Comparison of ENCODE assay signal across 7 cellular contexts in genomic region chr4:107721436-107722090, GRCh38. TPM values are rescaled to one million over a fixed set of nuclear protein-coding genes. Genes with fewer than 3 reads are reported as not detected.
DNase-seq lines count a peak whose midpoint lies in the region; ATAC-seq and TF ChIP-seq lines count a peak whose summit lies in the region.

No MANE protein-coding gene starts in this region.

- H3K36me3 ChIP-seq in fibroblast of lung (ENCODE audit: control insufficient read depth, insufficient read depth, low read length) (no peaks in the 10 kb centered on the region), spleen (no peaks in the 10 kb centered on the region)

- WGBS in spleen, 5 donors: 36 to 43% (median 38%) methylated on average over 9 of the region's 9 CpGs

- peak overlapping the region; percentile 49 for H3K4me2 ChIP-seq in fibroblast of lung (ENCODE audit: extremely low read depth, insufficient read depth, low read length)

- no peaks in the 10 kb centered on the region for H4K20me1 ChIP-seq in fibroblast of lung (ENCODE audit: control insufficient read depth, extremely low read depth, insufficient read depth, low read length)

- TF ChIP-seq POLR2A in spleen (IDR thresholded peaks at IDR 0.05): no peak

- DNase-seq in NCI-H1092 treated with DMSO at 0.1 percent for 48 hours (lab: John Stamatoyannopoulos, UW): peak; percentile 70
- DNase-seq in activated CD8-positive, alpha-beta memory T cell treated with anti-CD3 and anti-CD28 coated beads, Interleukin-2, amount 50 U/mL, for 4 hours: peak; percentile 67
- DNase-seq in fibroblast of lung (ENCODE audit: low read depth in 2 of 2): no peak
- DNase-seq in spleen: peak; percentile 90
- DNase-seq in NOMO-1 treated with DMSO at 0.1 percent for 48 hours (lab: John Stamatoyannopoulos, UW; ENCODE audit: unreplicated experiment): no peak
- DNase-seq in mucosa of gallbladder (ENCODE audit: low spot score): no peak
- no peak for DNase-seq in omental fat pad (ENCODE audit: low spot score)

- intact Hi-C loops in spleen (cut with DNase I; ENCODE audit: low total_unique reads): no loop called here

- ATAC-seq in omental fat pad (ENCODE audit: low FRiP score): no peak

- H3K9me3 ChIP-seq in fibroblast of lung (ENCODE audit: control insufficient read depth, insufficient read depth, low read depth, low read length) (no peaks in the 10 kb centered on the region), spleen (no peaks in the 10 kb centered on the region)

- H3K27me3 ChIP-seq in fibroblast of lung (ENCODE audit: control insufficient read depth, insufficient read depth, low read length): no peaks in the 10 kb centered on the region
- peaks cover 0 to 2% (median 0%) of the 10 kb centered on the region in 7 donors for H3K27me3 ChIP-seq in spleen (replicated peaks in 1 of 7)

- H3K9ac ChIP-seq in fibroblast of lung (ENCODE audit: insufficient read depth, low read length): no peak overlapping the region

- TF ChIP-seq CTCF in fibroblast of lung (conservative IDR thresholded peaks at IDR 0.05 in 1 of 2, IDR thresholded peaks at IDR 0.05 in 1 of 2; ENCODE audit: low read depth in 1 of 2, low read length in 2 of 2) (no peak), spleen (IDR thresholded peaks at IDR 0.05 in 8 of 11, conservative IDR thresholded peaks at IDR 0.05 in 3 of 11) (no peak), omental fat pad (IDR thresholded peaks at IDR 0.05) (no peak)

- H3K4me1 ChIP-seq in fibroblast of lung (ENCODE audit: control insufficient read depth, extremely low read depth, insufficient read depth, low read length) (peaks cover 6% of the 10 kb centered on the region), spleen (peaks cover 0 to 42% (median 26%) of the 10 kb centered on the region in 6 donors)

- peak overlapping the region in 1 of 4 experiments; percentile 84 for H3K4me3 ChIP-seq in fibroblast of lung (replicated peaks in 1 of 4; ENCODE audit: control extremely low read depth in 1 of 4, insufficient read depth in 1 of 4, low read depth in 3 of 4, low read length in 4 of 4)
- peak overlapping the region; percentile 71 to 100 (median 96) for H3K4me3 ChIP-seq in spleen

- H3K27ac ChIP-seq in fibroblast of lung (ENCODE audit: insufficient read depth, low read length) (no peak overlapping the region), spleen (peak overlapping the region in 5 of 8 donors; percentile 85 to 91 (median 88))

- peaks cover 23% of the 10 kb centered on the region for H3K79me2 ChIP-seq in fibroblast of lung (ENCODE audit: control insufficient read depth, insufficient read depth, low read length)

- H2AFZ ChIP-seq in fibroblast of lung (ENCODE audit: low read length): peak overlapping the region; percentile 26

RNA-seq across cellular contexts. Expression of gene PAPSS1, which starts 1.5 kb away (rescaled TPM):
- 44.9 and 59.9 TPM in 2 replicates for total RNA-seq in fibroblast of lung
- 70.3 and 93.6 TPM in 2 replicates for polyA plus RNA-seq in fibroblast of lung
- polyA plus RNA-seq in fibroblast of lung (2012): 40.1 and 56.1 TPM in 2 replicates
- polyA minus RNA-seq in fibroblast of lung (ENCODE audit: low replicate concordance): 34.7 and 36.5 TPM in 2 replicates
- 10 to 100 TPM; 26.2 to 73.8 (median 27.4) TPM for total RNA-seq in spleen
- 10 to 100 TPM; 22.7 to 24.6 (median 23.4) TPM for polyA plus RNA-seq in spleen
- 53.8 TPM for total RNA-seq in mucosa of gallbladder
- 10 to 100 TPM; 29.4 to 41.5 (median 37.6) TPM for total RNA-seq in omental fat pad

Comparison
In these comparisons a context has a peak if more than half of its experiments do, and no peak if none do; other contexts are left out.
1. DNase-seq: peak in NCI-H1092 treated with DMSO at 0.1 percent for 48 hours (single experiment), activated CD8-positive, alpha-beta memory T cell treated with anti-CD3 and anti-CD28 coated beads, Interleukin-2, amount 50 U/mL, for 4 hours (single experiment) and spleen (single experiment); none in fibroblast of lung (0 of 2), NOMO-1 treated with DMSO at 0.1 percent for 48 hours (single experiment), mucosa of gallbladder (single experiment) and omental fat pad (single experiment).